Comparison of ENCODE assay signal across 27 cellular contexts in genomic region chr12:62273724-62274380, GRCh38. TPM values are rescaled to one million over a fixed set of nuclear protein-coding genes. Genes with fewer than 3 reads are reported as not detected.
DNase-seq lines count a peak whose midpoint lies in the region; ATAC-seq, FAIRE-seq and TF ChIP-seq lines count a peak whose summit lies in the region.
"Had no signal": no experiment of that assay in that cellular context is flagged by ENCODE, and none has a peak within 500 bp of the region (broad histone marks: within the 10 kb centered on the region; RNA-seq: fewer than 3 reads in every experiment).

No MANE protein-coding gene starts in this region.

- no peak for TF ChIP-seq EP300 in HepG2 (IDR thresholded peaks at IDR 0.05; ENCODE audit: low read depth in 2 of 2, low read length in 2 of 2)
- no peak for TF ChIP-seq EP300 in HepG2 (CRISPR knock-in tag; IDR thresholded peaks at IDR 0.05; ENCODE audit: borderline replicate concordance)

- H3K36me3 Mint-ChIP-seq in CD4-positive, alpha-beta T cell (ENCODE audit: low read depth), result peaks cover 15% of the 10 kb centered on the region
- peaks cover 0 to 11% (median 0%) of the 10 kb centered on the region in 3 donors for H3K36me3 Mint-ChIP-seq in CD8-positive, alpha-beta memory T cell
- H3K36me3 Mint-ChIP-seq in activated naive CD8-positive, alpha-beta T cell treated with anti-CD3 and anti-CD28 coated beads, Interleukin-2, amount 10 ng/mL, durations not matched to agents 7 days and 5 days, result peaks cover 34% of the 10 kb centered on the region
- H3K36me3 Mint-ChIP-seq in T-helper 2 cell treated with Interferon-gamma antibody and Interleukin-4, amounts not matched to agents 5 μg/mL and 100 μg/mL, for 36 hours (ENCODE audit: low read depth), result peaks cover 30% of the 10 kb centered on the region

- no peaks in the 10 kb centered on the region for H3K27me3 ChIP-seq in CD4-positive, alpha-beta T cell (ENCODE audit: control insufficient read depth, insufficient read depth, low read length)
- no peaks in the 10 kb centered on the region for H3K27me3 ChIP-seq in CD8-positive, alpha-beta memory T cell (ENCODE audit: insufficient read depth, low read length, poor library complexity, severe bottlenecking)
- H3K27me3 ChIP-seq in HepG2 (ENCODE audit: control insufficient read depth in 1 of 2, insufficient read depth in 2 of 2, low read length in 2 of 2), result no peaks in the 10 kb centered on the region
- H3K27me3 ChIP-seq: dorsolateral prefrontal cortex, SJSA1, thyroid gland had no signal

- no peak overlapping the region for H2AFZ ChIP-seq in HepG2 (ENCODE audit: low read length)

- 56% methylated on average over 5 of the region's 5 CpGs for WGBS in HepG2 (ENCODE audit: low lambda C conversion rate)

- TF ChIP-seq POLR2A in HepG2 (IDR thresholded peaks at IDR 0.05; ENCODE audit: insufficient read depth in 1 of 2, low read depth in 2 of 2, low read length in 2 of 2), result no peak

- H3K9ac ChIP-seq in HepG2 (ENCODE audit: insufficient read depth, low read depth, low read length), result no peak overlapping the region

- no peaks in the 10 kb centered on the region for H3K27me3 Mint-ChIP-seq in CD4-positive, alpha-beta T cell
- peaks cover 0 to 1% of the 10 kb centered on the region in 2 donors for H3K27me3 Mint-ChIP-seq in CD8-positive, alpha-beta memory T cell
- H3K27me3 Mint-ChIP-seq in activated naive CD8-positive, alpha-beta T cell treated with anti-CD3 and anti-CD28 coated beads, Interleukin-2, amount 10 ng/mL, durations not matched to agents 7 days and 5 days, result no peaks in the 10 kb centered on the region
- no peaks in the 10 kb centered on the region for H3K27me3 Mint-ChIP-seq in T-helper 2 cell treated with Interferon-gamma antibody and Interleukin-4, amounts not matched to agents 5 μg/mL and 100 μg/mL, for 36 hours (ENCODE audit: low read depth)
- H3K27me3 Mint-ChIP-seq: activated CD8-positive, alpha-beta memory T cell treated with anti-CD3 and anti-CD28 coated beads, Interleukin-2, amount 10 ng/mL, durations not matched to agents 7 days and 5 days had no signal

- no peak overlapping the region for H3K27ac ChIP-seq in CD4-positive, alpha-beta T cell (ENCODE audit: low read depth, low read length)
- no peak overlapping the region for H3K27ac ChIP-seq in CD8-positive, alpha-beta memory T cell (ENCODE audit: low read depth, low read length)
- H3K27ac ChIP-seq in HepG2 (ENCODE audit: extremely low read length, insufficient read depth, low read length), result peak overlapping the region; percentile 29
- H3K27ac ChIP-seq: C4-2B, dorsolateral prefrontal cortex, SJSA1, thyroid gland had no signal

- H3K4me1 ChIP-seq in CD8-positive, alpha-beta memory T cell (ENCODE audit: insufficient read depth, low read length), result peaks cover 72% of the 10 kb centered on the region
- H3K4me1 ChIP-seq in HepG2 (ENCODE audit: insufficient read depth, low read length), result peaks cover 25% of the 10 kb centered on the region

- peak; percentile 21 for FAIRE-seq in HepG2 (lab: Jason Lieb, UNC)
- FAIRE-seq: endothelial cell of umbilical vein, GM19239, RCC 7860 had no signal

- H3K4me3 Mint-ChIP-seq in CD4-positive, alpha-beta T cell, result peak overlapping the region; percentile 27
- peak overlapping the region in 6 of 7 donors; percentile 14 to 47 (median 27) for H3K4me3 Mint-ChIP-seq in CD8-positive, alpha-beta memory T cell
- peak overlapping the region; percentile 44 for H3K4me3 Mint-ChIP-seq in activated naive CD8-positive, alpha-beta T cell treated with anti-CD3 and anti-CD28 coated beads, Interleukin-2, amount 10 ng/mL, durations not matched to agents 7 days and 5 days
- H3K4me3 Mint-ChIP-seq in T-helper 2 cell treated with Interferon-gamma antibody and Interleukin-4, amounts not matched to agents 5 μg/mL and 100 μg/mL, for 36 hours, result no peak overlapping the region
- H3K4me3 Mint-ChIP-seq: activated CD8-positive, alpha-beta memory T cell treated with anti-CD3 and anti-CD28 coated beads, Interleukin-2, amount 10 ng/mL, durations not matched to agents 7 days and 5 days had no signal

- in situ Hi-C loops in HepG2 (cut with HindIII; ENCODE audit: extremely low pct_ligation_motif_present, low pct_unique_long_range_greater_than_20kb), result no loop called here

- ATAC-seq in CD4-positive, alpha-beta T cell (ENCODE audit: poor library complexity), result no peak
- ATAC-seq in activated naive CD8-positive, alpha-beta T cell treated with anti-CD3 and anti-CD28 coated beads, Interleukin-2, amount 10 ng/mL, durations not matched to agents 7 days and 5 days (ENCODE audit: low read depth), result no peak
- ATAC-seq in HepG2, result peak; percentile 44; the same call in 1 of the 3 replicates
- ATAC-seq: activated CD8-positive, alpha-beta memory T cell treated with anti-CD3 and anti-CD28 coated beads, Interleukin-2, amount 10 ng/mL, durations not matched to agents 7 days and 5 days had no signal

- DNase-seq in CD4-positive, alpha-beta T cell, result no peak
- no peak for DNase-seq in CD8-positive, alpha-beta memory T cell
- DNase-seq in activated naive CD8-positive, alpha-beta T cell treated with anti-CD3 and anti-CD28 coated beads, Interleukin-2, amount 10 ng/mL, durations not matched to agents 7 days and 5 days, result no peak
- DNase-seq in HepG2 (ENCODE audit: low spot score) (peak; percentile 16), DMS 273 treated with DMSO at 0.1 percent for 48 hours (lab: John Stamatoyannopoulos, UW) (no peak), activated gamma-delta T cell (lab: John Stamatoyannopoulos, UW) (no peak)
- no peak for DNase-seq in T-helper 2 cell treated with Interferon-gamma antibody and Interleukin-4, amounts not matched to agents 5 μg/mL and 100 μg/mL, for 36 hours (ENCODE audit: low spot score)
- DNase-seq: activated CD4-positive, alpha-beta T cell treated with anti-CD3 and anti-CD28 coated beads for 4 hours; activated CD8-positive, alpha-beta memory T cell treated with anti-CD3 and anti-CD28 coated beads, Interleukin-2, amount 10 ng/mL, durations not matched to agents 7 days and 5 days; activated effector memory CD4-positive, alpha-beta T cell treated with Interleukin-2 at 50 U/mL for 16 hours; amygdala; caudate nucleus; dorsolateral prefrontal cortex; H7; KG1; left cardiac atrium; NCI-H524 treated with DMSO at 0.1 percent for 48 hours; retina; stimulated activated CD4-positive, alpha-beta T cell treated with anti-CD3 and anti-CD28 coated beads, Interleukin-4, amount 100 ng/mL, for 24 hours; stimulated activated naive CD4-positive, alpha-beta T cell; thyroid gland had no signal

- peaks cover 85% of the 10 kb centered on the region for H3K4me1 Mint-ChIP-seq in CD4-positive, alpha-beta T cell (ENCODE audit: low read depth)
- peaks cover 80 to 93% (median 89%) of the 10 kb centered on the region in 3 donors for H3K4me1 Mint-ChIP-seq in CD8-positive, alpha-beta memory T cell
- H3K4me1 Mint-ChIP-seq in activated naive CD8-positive, alpha-beta T cell treated with anti-CD3 and anti-CD28 coated beads, Interleukin-2, amount 10 ng/mL, durations not matched to agents 7 days and 5 days, result peaks cover 62% of the 10 kb centered on the region
- H3K4me1 Mint-ChIP-seq in T-helper 2 cell treated with Interferon-gamma antibody and Interleukin-4, amounts not matched to agents 5 μg/mL and 100 μg/mL, for 36 hours (ENCODE audit: low read depth), result peaks cover 53% of the 10 kb centered on the region

- peaks cover 96% of the 10 kb centered on the region for H3K79me2 ChIP-seq in HepG2 (ENCODE audit: insufficient read depth, low read length)

- peak overlapping the region; percentile 53 for H3K27ac Mint-ChIP-seq in CD4-positive, alpha-beta T cell
- peak overlapping the region in 4 of 8 donors; percentile 19 to 79 (median 54) for H3K27ac Mint-ChIP-seq in CD8-positive, alpha-beta memory T cell
- no peak overlapping the region for H3K27ac Mint-ChIP-seq in activated naive CD8-positive, alpha-beta T cell treated with anti-CD3 and anti-CD28 coated beads, Interleukin-2, amount 10 ng/mL, durations not matched to agents 7 days and 5 days
- H3K27ac Mint-ChIP-seq in T-helper 2 cell treated with Interferon-gamma antibody and Interleukin-4, amounts not matched to agents 5 μg/mL and 100 μg/mL, for 36 hours, result no peak overlapping the region
- H3K27ac Mint-ChIP-seq: activated CD8-positive, alpha-beta memory T cell treated with anti-CD3 and anti-CD28 coated beads, Interleukin-2, amount 10 ng/mL, durations not matched to agents 7 days and 5 days; T-helper 1 cell treated with Interleukin-12 subunit alpha and Interleukin-12 subunit beta and Interleukin-4 antibody, amounts not matched to agents 30 μg/mL and 1 μg/mL, for 36 hours had no signal

- no peaks in the 10 kb centered on the region for H3K9me3 Mint-ChIP-seq in CD4-positive, alpha-beta T cell
- no peaks in the 10 kb centered on the region for H3K9me3 Mint-ChIP-seq in CD8-positive, alpha-beta memory T cell
- H3K9me3 Mint-ChIP-seq in activated naive CD8-positive, alpha-beta T cell treated with anti-CD3 and anti-CD28 coated beads, Interleukin-2, amount 10 ng/mL, durations not matched to agents 7 days and 5 days, result no peaks in the 10 kb centered on the region
- peaks cover under 1% of the 10 kb centered on the region for H3K9me3 Mint-ChIP-seq in T-helper 2 cell treated with Interferon-gamma antibody and Interleukin-4, amounts not matched to agents 5 μg/mL and 100 μg/mL, for 36 hours
- H3K9me3 Mint-ChIP-seq: T-helper 1 cell treated with Interleukin-12 subunit alpha and Interleukin-12 subunit beta and Interleukin-4 antibody, amounts not matched to agents 30 μg/mL and 1 μg/mL, for 36 hours had no signal

- POLR2A ChIA-PET in CD4-positive, alpha-beta T cell (lab: Charles Lee), result interaction anchor here (0.9 kb wide), 1 partner anchor 14 kb away, joined by 3 read pairs; no protein-coding TSS in a partner anchor
- POLR2A ChIA-PET in CD8-positive, alpha-beta memory T cell (lab: Charles Lee), result no interaction called here
- POLR2A ChIA-PET in activated naive CD8-positive, alpha-beta T cell treated with anti-CD3 and anti-CD28 coated beads, Interleukin-2, amount 10 ng/mL, durations not matched to agents 7 days and 5 days (lab: Charles Lee), result no interaction called here
- POLR2A ChIA-PET in HepG2 (lab: Yijun Ruan, JAX), result no interaction called here

- CTCF ChIA-PET in CD4-positive, alpha-beta T cell (lab: Charles Lee), result no interaction called here
- CTCF ChIA-PET in CD8-positive, alpha-beta memory T cell (lab: Charles Lee), result no interaction called here
- CTCF ChIA-PET in HepG2 (lab: Yijun Ruan, JAX; ENCODE audit: low intra/inter-chr PET ratio, low total read pairs), result no interaction called here

- no TSS peak for BruUV-seq in HepG2 (replicated peaks; lab: Mats Ljungman, UMichigan)

- H3K4me2 ChIP-seq in HepG2 (ENCODE audit: low read depth, low read length), result peak overlapping the region; percentile 34

- peaks cover 18% of the 10 kb centered on the region; the same call in 1 of the 2 replicates for H4K20me1 ChIP-seq in HepG2 (ENCODE audit: insufficient read depth, low read length)

- no peak for TF ChIP-seq RAD21 in HepG2 (CRISPR knock-in tag; IDR thresholded peaks at IDR 0.05)

- no peaks in the 10 kb centered on the region for H3K9me3 ChIP-seq in CD4-positive, alpha-beta T cell (ENCODE audit: control insufficient read depth, low read length)
- no peaks in the 10 kb centered on the region for H3K9me3 ChIP-seq in CD8-positive, alpha-beta memory T cell (ENCODE audit: low read length)
- H3K9me3 ChIP-seq in HepG2 (ENCODE audit: low read length), result no peaks in the 10 kb centered on the region
- H3K9me3 ChIP-seq: SJSA1, thyroid gland had no signal

- intact Hi-C loops in CD4-positive, alpha-beta T cell (cut with DNase I, micrococcal nuclease), result no loop called here
- intact Hi-C loops in HepG2 (cut with micrococcal nuclease; ENCODE audit: unreplicated experiment), result no loop called here

- H3K36me3 ChIP-seq in CD8-positive, alpha-beta memory T cell (ENCODE audit: insufficient read depth, low read length), result no peaks in the 10 kb centered on the region
- no peaks in the 10 kb centered on the region for H3K36me3 ChIP-seq in HepG2 (replicated peaks in 1 of 2; ENCODE audit: control insufficient read depth in 1 of 2, insufficient read depth in 2 of 2, low read length in 2 of 2)
- H3K36me3 ChIP-seq: SJSA1, thyroid gland had no signal

- TF ChIP-seq CTCF in CD4-positive, alpha-beta T cell (IDR thresholded peaks at IDR 0.05), result no peak
- TF ChIP-seq CTCF in HepG2 (CRISPR knock-in tag; IDR thresholded peaks at IDR 0.05), result no peak

- H3K4me3 ChIP-seq in CD8-positive, alpha-beta memory T cell (ENCODE audit: low read length), result no peak overlapping the region
- H3K4me3 ChIP-seq in HepG2 (replicated peaks in 1 of 3; ENCODE audit: insufficient read depth in 1 of 3, low read depth in 2 of 3, low read length in 3 of 3), result no peak overlapping the region
- H3K4me3 ChIP-seq: dorsolateral prefrontal cortex, SJSA1, thyroid gland had no signal

RNA-seq across cellular contexts. Expression of gene USP15, which starts 13.6 kb away (rescaled TPM):
- 100 to 1,000 TPM; 212 to 218 TPM for total RNA-seq in CD4-positive, alpha-beta T cell
- total RNA-seq in CD8-positive, alpha-beta memory T cell, result 10 to 100 TPM; 90.9 to 99.0 TPM
- polyA plus RNA-seq in CD8-positive, alpha-beta memory T cell, result 59.5 TPM
- 100 to 1,000 TPM; 163 TPM for total RNA-seq in activated naive CD8-positive, alpha-beta T cell treated with anti-CD3 and anti-CD28 coated beads, Interleukin-2, amount 10 ng/mL, durations not matched to agents 7 days and 5 days
- 51.7 and 71.1 TPM in 2 replicates for total RNA-seq in HepG2 (2016; rRNA removed; fragmentation: Illumina TruSeq; extraction: Trizol)
- 4.3 and 4.6 TPM in 2 replicates for total RNA-seq in HepG2 (2016; cell fraction: cytosol; rRNA removed; fragmentation: Illumina TruSeq; extraction: Trizol; ENCODE audit: low read depth)
- 59.0 and 74.8 TPM in 2 replicates for total RNA-seq in HepG2 (2016; cell fraction: insoluble cytoplasmic fraction; rRNA removed; fragmentation: Illumina TruSeq; extraction: Trizol)
- 15.7 and 19.6 TPM in 2 replicates for total RNA-seq in HepG2 (2016; cell fraction: membrane; rRNA removed; fragmentation: Illumina TruSeq; extraction: Trizol)
- total RNA-seq in HepG2 (2016; cell fraction: nucleus; rRNA removed; fragmentation: Illumina TruSeq; extraction: Trizol), result 101 and 112 TPM in 2 replicates
- 12.2 and 17.3 TPM in 2 replicates for polyA plus RNA-seq in HepG2 (2011; rRNA removed)
- polyA plus RNA-seq in HepG2 (2011; cell fraction: cytosol; rRNA removed), result 4.4 and 8.1 TPM in 2 replicates
- polyA plus RNA-seq in HepG2 (2011; cell fraction: nucleus; rRNA removed), result 17.2 and 21.5 TPM in 2 replicates
- 16.2 and 23.0 TPM in 2 replicates for polyA plus RNA-seq in HepG2 (2012)
- polyA plus RNA-seq in HepG2 (2016; cell fraction: cytosol; fragmentation: Illumina TruSeq; extraction: Trizol; ENCODE audit: low read depth), result 2.6 and 3.7 TPM in 2 replicates
- polyA plus RNA-seq in HepG2 (2016; cell fraction: insoluble cytoplasmic fraction; fragmentation: Illumina TruSeq; extraction: Trizol; ENCODE audit: low read depth), result 41.4 and 47.0 TPM in 2 replicates
- 5.2 and 6.0 TPM in 2 replicates for polyA plus RNA-seq in HepG2 (2016; cell fraction: membrane; fragmentation: Illumina TruSeq; extraction: Trizol; ENCODE audit: low read depth)
- polyA plus RNA-seq in HepG2 (2016; cell fraction: nucleus; fragmentation: Illumina TruSeq; extraction: Trizol; ENCODE audit: insufficient read depth, low read depth), result 48.6 and 55.6 TPM in 2 replicates
- polyA minus RNA-seq in HepG2 (2011; rRNA and poly(A)+ RNA removed; ENCODE audit: low replicate concordance), result 16.5 and 37.4 TPM in 2 replicates
- polyA minus RNA-seq in HepG2 (2011; cell fraction: cytosol; rRNA and poly(A)+ RNA removed), result 8.4 and 9.7 TPM in 2 replicates
- polyA minus RNA-seq in HepG2 (2011; cell fraction: nucleus; rRNA and poly(A)+ RNA removed), result 174 and 212 TPM in 2 replicates
